Comparison of ENCODE assay signal across 20 cellular contexts in the genomic region with DNA sequence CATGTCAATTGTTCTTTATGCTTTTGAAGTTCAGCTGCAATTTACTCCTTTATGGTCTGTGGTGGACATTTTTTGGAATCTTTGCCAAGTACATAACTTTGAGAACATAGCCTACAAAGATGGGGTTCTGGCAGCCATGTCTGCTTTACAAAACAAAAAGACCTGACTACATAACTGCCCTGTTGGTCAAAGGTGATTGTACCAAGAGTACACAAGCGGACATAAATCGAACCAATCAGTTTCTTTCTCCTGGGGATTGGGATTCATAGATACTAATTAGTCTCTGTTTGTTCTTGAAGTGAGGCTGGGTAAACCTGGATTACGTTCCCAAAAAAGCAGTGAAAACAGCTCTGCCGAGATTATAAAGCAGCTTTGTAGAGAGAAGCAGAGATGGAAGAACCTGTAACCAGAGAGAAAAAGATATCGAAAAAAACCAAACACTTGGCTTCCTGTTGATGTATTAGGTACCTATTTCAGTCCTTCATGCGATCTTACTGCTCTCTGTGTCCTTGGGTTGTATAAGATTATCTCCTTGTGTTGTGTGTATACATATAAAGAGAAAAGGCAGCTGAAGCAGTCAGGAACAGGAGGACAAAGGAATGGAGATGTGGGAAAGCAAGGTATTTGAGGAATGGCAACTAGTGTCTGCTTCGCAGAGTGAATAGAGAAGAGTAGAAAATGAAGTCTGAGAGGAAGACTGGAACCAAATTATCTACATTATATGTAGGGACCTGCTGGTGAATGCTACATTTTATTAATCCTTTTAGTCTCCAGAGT. TPM values are rescaled to one million over a fixed set of nuclear protein-coding genes. Genes with fewer than 3 reads are reported as not detected.
A peak's percentile ranks its signal among the peaks of the same experiment; 100 is the strongest.
DNase-seq lines count a peak whose midpoint lies in the region; ATAC-seq, FAIRE-seq and TF ChIP-seq lines count a peak whose summit lies in the region.
"Had no signal": no experiment of that assay in that cellular context is flagged by ENCODE, and none has a peak within 500 bp of the region (broad histone marks: within the 10 kb centered on the region; RNA-seq: fewer than 3 reads in every experiment).

No MANE protein-coding gene starts in this region.

- no peaks in the 10 kb centered on the region for H3K9me3 Mint-ChIP-seq in stimulated activated naive CD8-positive, alpha-beta T cell treated with anti-CD3 and anti-CD28 coated beads, Interleukin-15, Interleukin-2, amounts not matched to agents 100 ng/mL and 50 ng/mL, for 24 hours
- H3K9me3 Mint-ChIP-seq in type B pancreatic cell, result no peaks in the 10 kb centered on the region
- H3K9me3 Mint-ChIP-seq: H9 had no signal

- H3K27ac Mint-ChIP-seq in stimulated activated naive CD8-positive, alpha-beta T cell treated with anti-CD3 and anti-CD28 coated beads, Interleukin-15, Interleukin-2, amounts not matched to agents 100 ng/mL and 50 ng/mL, for 24 hours, result no peak overlapping the region
- peak overlapping the region; percentile 33 for H3K27ac Mint-ChIP-seq in type B pancreatic cell
- H3K27ac Mint-ChIP-seq: H9 had no signal

- peaks cover 30% of the 10 kb centered on the region for H3K4me1 Mint-ChIP-seq in stimulated activated naive CD8-positive, alpha-beta T cell treated with anti-CD3 and anti-CD28 coated beads, Interleukin-15, Interleukin-2, amounts not matched to agents 100 ng/mL and 50 ng/mL, for 24 hours (ENCODE audit: low read depth)
- H3K4me1 Mint-ChIP-seq in type B pancreatic cell (ENCODE audit: unreplicated experiment), result peaks cover 20% of the 10 kb centered on the region

- no peak for TF ChIP-seq CTCF in type B pancreatic cell (conservative IDR thresholded peaks at IDR 0.05)

- no peaks in the 10 kb centered on the region for H3K36me3 ChIP-seq in iPS-20b (ENCODE audit: insufficient read depth, low read depth, low read length)
- H3K36me3 ChIP-seq: BE2C, right atrium auricular region, upper lobe of left lung had no signal

- no peak for FAIRE-seq in HTR-8/SVneo (lab: Jason Lieb, UNC)
- FAIRE-seq: kidney had no signal

- DNase-seq in stimulated activated naive CD8-positive, alpha-beta T cell treated with anti-CD3 and anti-CD28 coated beads, Interleukin-15, Interleukin-2, amounts not matched to agents 100 U/mL and 50 U/mL, for 24 hours, result no peak
- DNase-seq in NCI-H748 treated with DMSO at 0.1 percent for 48 hours (lab: John Stamatoyannopoulos, UW), result peak; percentile 20
- no peak for DNase-seq in type B pancreatic cell (ENCODE audit: extremely low spot score, unreplicated experiment)
- DNase-seq in NCI-H2107 (lab: John Stamatoyannopoulos, UW), result no peak
- no peak for DNase-seq in stimulated activated naive CD4-positive, alpha-beta T cell (lab: John Stamatoyannopoulos, UW)
- no peak for DNase-seq in HTR-8/SVneo (ENCODE audit: insufficient read length, low spot score)
- DNase-seq: BE2C; DMS53; H9; kidney; NCI-H1105; stimulated activated CD4-positive, alpha-beta T cell treated with anti-CD3 and anti-CD28 coated beads, Interleukin-15, amount 100 ng/mL, for 24 hours; stimulated activated naive CD4-positive, alpha-beta T cell treated with Interleukin-2 at 50 U/mL for 16 hours; upper lobe of left lung had no signal

- peak overlapping the region; percentile 1 for H3K4me3 Mint-ChIP-seq in stimulated activated naive CD8-positive, alpha-beta T cell treated with anti-CD3 and anti-CD28 coated beads, Interleukin-15, Interleukin-2, amounts not matched to agents 100 ng/mL and 50 ng/mL, for 24 hours
- peak overlapping the region; percentile 82 for H3K4me3 Mint-ChIP-seq in type B pancreatic cell

- H3K9me3 ChIP-seq in iPS-20b (ENCODE audit: insufficient read depth, low read depth, low read length), result no peaks in the 10 kb centered on the region
- H3K9me3 ChIP-seq: BE2C, right atrium auricular region, upper lobe of left lung had no signal

- no peaks in the 10 kb centered on the region for H3K27me3 Mint-ChIP-seq in stimulated activated naive CD8-positive, alpha-beta T cell treated with anti-CD3 and anti-CD28 coated beads, Interleukin-15, Interleukin-2, amounts not matched to agents 100 ng/mL and 50 ng/mL, for 24 hours
- H3K27me3 Mint-ChIP-seq in type B pancreatic cell, result no peaks in the 10 kb centered on the region

- peaks cover 23% of the 10 kb centered on the region for H3K4me1 ChIP-seq in iPS-20b (ENCODE audit: insufficient read depth, low read length)
- H3K4me1 ChIP-seq: BE2C had no signal

- no peaks in the 10 kb centered on the region for H3K27me3 ChIP-seq in iPS-20b (ENCODE audit: insufficient read depth, low read length)
- H3K27me3 ChIP-seq: BE2C, right atrium auricular region, upper lobe of left lung had no signal

- H3K4me3 ChIP-seq in iPS-20b (ENCODE audit: low read length), result no peak overlapping the region
- H3K4me3 ChIP-seq: right atrium auricular region, upper lobe of left lung had no signal

- ATAC-seq in stimulated activated naive CD8-positive, alpha-beta T cell treated with anti-CD3 and anti-CD28 coated beads, Interleukin-15, Interleukin-2, amounts not matched to agents 100 U/mL and 50 U/mL, for 24 hours, result no peak
- ATAC-seq: activated CD4-positive, CD25-positive, alpha-beta regulatory T cell treated with anti-CD3 and anti-CD28 coated beads, Interleukin-2, amount 50 U/mL, for 24 hours had no signal

- H3K27ac ChIP-seq in iPS-20b (ENCODE audit: low read length), result no peak overlapping the region
- H3K27ac ChIP-seq: HL-60, KMS-11, right atrium auricular region, upper lobe of left lung had no signal

- peak overlapping the region; percentile 31; the same call in 1 of the 2 replicates for H3K9ac ChIP-seq in iPS-20b (ENCODE audit: low read depth, low read length)
- H3K9ac ChIP-seq: KMS-11 had no signal

- H3K36me3 Mint-ChIP-seq in stimulated activated naive CD8-positive, alpha-beta T cell treated with anti-CD3 and anti-CD28 coated beads, Interleukin-15, Interleukin-2, amounts not matched to agents 100 ng/mL and 50 ng/mL, for 24 hours (ENCODE audit: low read depth), result peaks cover 7% of the 10 kb centered on the region
- no peaks in the 10 kb centered on the region for H3K36me3 Mint-ChIP-seq in type B pancreatic cell

RNA-seq across cellular contexts. Expression of a gene that starts 2.7 kb away (rescaled TPM):
- 66.9 and 69.0 TPM in 2 replicates for total RNA-seq in type B pancreatic cell (ENCODE audit: low replicate concordance)
